9 cellular contexts compared by ENCODE assay signal in the genomic region with DNA sequence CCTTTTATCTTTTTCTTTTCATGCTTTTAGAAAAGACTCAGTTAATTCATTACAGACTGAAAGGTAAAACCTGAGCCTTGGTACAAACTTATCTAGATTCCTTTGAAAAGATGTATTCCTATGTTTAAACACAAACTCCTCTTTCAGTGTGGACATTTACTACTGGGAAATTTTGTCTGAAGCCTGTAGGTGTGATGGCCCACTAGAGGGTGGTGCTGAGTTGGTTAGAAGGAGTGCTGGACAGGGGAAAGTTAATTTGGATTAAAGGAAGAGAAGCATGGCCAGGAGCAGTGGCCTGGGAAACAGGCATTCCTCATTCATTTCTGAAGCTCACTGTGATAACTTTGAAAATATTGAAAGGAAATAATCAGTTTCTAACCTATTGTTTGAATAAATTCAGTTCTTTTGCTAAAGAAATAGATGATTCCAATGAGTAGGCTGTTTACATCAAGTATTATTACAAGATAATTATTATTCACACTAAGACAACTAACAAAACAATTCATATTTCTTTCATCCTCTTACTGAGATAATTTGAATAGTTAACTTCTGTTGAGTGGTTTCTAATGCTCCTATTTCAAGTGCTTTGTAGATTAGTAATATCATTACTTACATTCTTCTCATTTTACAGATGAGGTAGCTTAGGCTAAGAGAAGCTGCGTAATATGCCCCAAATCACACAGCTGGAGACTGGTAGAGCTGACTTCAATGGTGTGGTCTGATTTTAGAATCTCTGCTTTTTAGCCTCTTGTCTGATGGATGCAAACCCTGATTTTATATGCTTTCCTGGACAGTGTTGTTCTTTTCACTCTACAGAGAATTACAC.
A peak's percentile ranks its signal among the peaks of the same experiment; 100 is the strongest.
DNase-seq lines count a peak whose midpoint lies in the region; ATAC-seq lines count a peak whose summit lies in the region.
"Had no signal": no experiment of that assay in that cellular context is flagged by ENCODE, and none has a peak within 500 bp of the region (broad histone marks: within the 10 kb centered on the region; RNA-seq: fewer than 3 reads in every experiment).

No MANE protein-coding gene starts in this region.

- no peaks in the 10 kb centered on the region for H3K9me3 Mint-ChIP-seq in activated CD4-positive, alpha-beta T cell treated with anti-CD3 and anti-CD28 coated beads for 36 hours (ENCODE audit: low read depth)
- H3K9me3 Mint-ChIP-seq in activated naive CD8-positive, alpha-beta T cell treated with anti-CD3 and anti-CD28 coated beads for 36 hours, result no peaks in the 10 kb centered on the region
- H3K9me3 Mint-ChIP-seq in stimulated activated naive B cell treated with anti-CD40 and anti-IgM and Interleukin-4, amounts not matched to agents 10 μg/mL and 1 μg/mL and 100 μg/mL, for 72 hours, result no peaks in the 10 kb centered on the region
- H3K9me3 Mint-ChIP-seq: central memory CD8-positive, alpha-beta T cell had no signal

- H3K4me3 ChIP-seq in GM23248, result no peak overlapping the region

- no peaks in the 10 kb centered on the region for H3K27me3 ChIP-seq in GM23248 (replicated peaks; ENCODE audit: insufficient read depth)

- H2AFZ ChIP-seq in GM23248, result no peak overlapping the region

- 68 to 88% methylated on average over 1 of the region's 1 CpG for WGBS in GM23248 (ENCODE audit: low coverage in 1 of 2, low lambda C conversion rate in 2 of 2, missing lambda C conversion rate in 2 of 2), 2 experiments

- no peaks in the 10 kb centered on the region for H3K4me1 ChIP-seq in GM23248 (ENCODE audit: insufficient read depth)

- no peaks in the 10 kb centered on the region for H3K4me1 Mint-ChIP-seq in activated CD4-positive, alpha-beta T cell treated with anti-CD3 and anti-CD28 coated beads for 36 hours
- no peaks in the 10 kb centered on the region for H3K4me1 Mint-ChIP-seq in activated naive CD8-positive, alpha-beta T cell treated with anti-CD3 and anti-CD28 coated beads for 36 hours
- H3K4me1 Mint-ChIP-seq in stimulated activated naive B cell treated with anti-CD40 and anti-IgM and Interleukin-4, amounts not matched to agents 10 μg/mL and 1 μg/mL and 100 μg/mL, for 72 hours, result no peaks in the 10 kb centered on the region
- H3K4me1 Mint-ChIP-seq: central memory CD8-positive, alpha-beta T cell had no signal

- CTCF ChIA-PET in activated CD4-positive, alpha-beta T cell treated with anti-CD3 and anti-CD28 coated beads for 36 hours (lab: Charles Lee), result interaction anchor here (0.6 to 1.9 kb wide), 6 partner anchors 9 to 80 kb away, joined by 3 to 12 read pairs (median 4); no protein-coding TSS in a partner anchor

- no peaks in the 10 kb centered on the region for H3K9me2 ChIP-seq in GM23248 (ENCODE audit: insufficient read depth)

- DNase-seq in activated CD4-positive, alpha-beta T cell treated with anti-CD3 and anti-CD28 coated beads for 36 hours, result peak; percentile 22
- DNase-seq in activated CD4-positive, alpha-beta T cell treated with anti-CD3 and anti-CD28 coated beads for 1 hour, result no peak
- peak; percentile 63 for DNase-seq in GM23248
- peak; percentile 41 for DNase-seq in M059J (ENCODE audit: low read depth)
- DNase-seq in activated naive CD8-positive, alpha-beta T cell treated with anti-CD3 and anti-CD28 coated beads for 36 hours, result peak; percentile 1
- peak; percentile 19 for DNase-seq in hepatic stellate cell (ENCODE audit: low spot score)
- no peak for DNase-seq in stimulated activated naive B cell treated with anti-CD40 and anti-IgM and Interleukin-4, amounts not matched to agents 10 μg/mL and 1 μg/mL and 100 μg/mL, for 72 hours
- no peak for DNase-seq in NCI-H187 (lab: John Stamatoyannopoulos, UW)

- no peak overlapping the region for H3K27ac Mint-ChIP-seq in activated CD4-positive, alpha-beta T cell treated with anti-CD3 and anti-CD28 coated beads for 36 hours
- no peak overlapping the region for H3K27ac Mint-ChIP-seq in activated naive CD8-positive, alpha-beta T cell treated with anti-CD3 and anti-CD28 coated beads for 36 hours
- H3K27ac Mint-ChIP-seq in stimulated activated naive B cell treated with anti-CD40 and anti-IgM and Interleukin-4, amounts not matched to agents 10 μg/mL and 1 μg/mL and 100 μg/mL, for 72 hours, result no peak overlapping the region

- no peaks in the 10 kb centered on the region for H3K36me3 ChIP-seq in GM23248 (ENCODE audit: low read depth)

- H3K27ac ChIP-seq in GM23248, result no peak overlapping the region

- no peaks in the 10 kb centered on the region for H3K9me3 ChIP-seq in GM23248 (ENCODE audit: low read depth)

- H3K27me3 Mint-ChIP-seq in activated CD4-positive, alpha-beta T cell treated with anti-CD3 and anti-CD28 coated beads for 36 hours, result peaks cover 11% of the 10 kb centered on the region
- peaks cover 16% of the 10 kb centered on the region for H3K27me3 Mint-ChIP-seq in activated naive CD8-positive, alpha-beta T cell treated with anti-CD3 and anti-CD28 coated beads for 36 hours
- peaks cover 0 to 3% of the 10 kb centered on the region in 2 donors for H3K27me3 Mint-ChIP-seq in stimulated activated naive B cell treated with anti-CD40 and anti-IgM and Interleukin-4, amounts not matched to agents 10 μg/mL and 1 μg/mL and 100 μg/mL, for 72 hours

- POLR2A ChIA-PET in activated CD4-positive, alpha-beta T cell treated with anti-CD3 and anti-CD28 coated beads for 36 hours (lab: Charles Lee), result no interaction called here

- H3K36me3 Mint-ChIP-seq in activated CD4-positive, alpha-beta T cell treated with anti-CD3 and anti-CD28 coated beads for 36 hours (ENCODE audit: low read depth), result no peaks in the 10 kb centered on the region
- H3K36me3 Mint-ChIP-seq in activated naive CD8-positive, alpha-beta T cell treated with anti-CD3 and anti-CD28 coated beads for 36 hours, result no peaks in the 10 kb centered on the region
- no peaks in the 10 kb centered on the region for H3K36me3 Mint-ChIP-seq in stimulated activated naive B cell treated with anti-CD40 and anti-IgM and Interleukin-4, amounts not matched to agents 10 μg/mL and 1 μg/mL and 100 μg/mL, for 72 hours

- H3K9ac ChIP-seq in GM23248, result no peak overlapping the region

- H3F3A ChIP-seq in GM23248 (ENCODE audit: insufficient read depth), result no peaks in the 10 kb centered on the region

- H3K4me3 Mint-ChIP-seq in activated CD4-positive, alpha-beta T cell treated with anti-CD3 and anti-CD28 coated beads for 36 hours, result no peak overlapping the region
- H3K4me3 Mint-ChIP-seq in activated naive CD8-positive, alpha-beta T cell treated with anti-CD3 and anti-CD28 coated beads for 36 hours, result no peak overlapping the region
- no peak overlapping the region for H3K4me3 Mint-ChIP-seq in stimulated activated naive B cell treated with anti-CD40 and anti-IgM and Interleukin-4, amounts not matched to agents 10 μg/mL and 1 μg/mL and 100 μg/mL, for 72 hours
- H3K4me3 Mint-ChIP-seq: central memory CD8-positive, alpha-beta T cell had no signal

- no peak for ATAC-seq in activated CD4-positive, alpha-beta T cell treated with anti-CD3 and anti-CD28 coated beads for 36 hours
- peak; percentile 47 to 49 for ATAC-seq in stimulated activated naive B cell treated with anti-CD40 and anti-IgM and Interleukin-4, amounts not matched to agents 10 μg/mL and 1 μg/mL and 100 μg/mL, for 72 hours (replicated peaks)

- in situ Hi-C loops in GM23248 (cut with MboI), result no loop called here

- H3K79me2 ChIP-seq in GM23248 (ENCODE audit: insufficient read depth), result no peaks in the 10 kb centered on the region

- no peak overlapping the region for H3K4me2 ChIP-seq in GM23248 (ENCODE audit: unreplicated experiment)

- intact Hi-C loops in activated CD4-positive, alpha-beta T cell treated with anti-CD3 and anti-CD28 coated beads for 36 hours (cut with DNase I, micrococcal nuclease), result loop anchor here in 1 of 2 experiments (1.0 kb wide), 1 partner anchor 74 kb away; no protein-coding TSS in a partner anchor

- H4K20me1 ChIP-seq in GM23248 (ENCODE audit: insufficient read depth), result no peaks in the 10 kb centered on the region

Comparison
In these comparisons a context has a peak if more than half of its experiments do, and no peak if none do; other contexts are left out.
1. DNase-seq: peak in activated CD4-positive, alpha-beta T cell treated with anti-CD3 and anti-CD28 coated beads for 36 hours (single experiment), GM23248 (single experiment), M059J (single experiment), activated naive CD8-positive, alpha-beta T cell treated with anti-CD3 and anti-CD28 coated beads for 36 hours (single experiment) and hepatic stellate cell (single experiment); none in activated CD4-positive, alpha-beta T cell treated with anti-CD3 and anti-CD28 coated beads for 1 hour (single experiment), stimulated activated naive B cell treated with anti-CD40 and anti-IgM and Interleukin-4, amounts not matched to agents 10 μg/mL and 1 μg/mL and 100 μg/mL, for 72 hours (single experiment) and NCI-H187 (0 of 2).